In the genomic region with DNA sequence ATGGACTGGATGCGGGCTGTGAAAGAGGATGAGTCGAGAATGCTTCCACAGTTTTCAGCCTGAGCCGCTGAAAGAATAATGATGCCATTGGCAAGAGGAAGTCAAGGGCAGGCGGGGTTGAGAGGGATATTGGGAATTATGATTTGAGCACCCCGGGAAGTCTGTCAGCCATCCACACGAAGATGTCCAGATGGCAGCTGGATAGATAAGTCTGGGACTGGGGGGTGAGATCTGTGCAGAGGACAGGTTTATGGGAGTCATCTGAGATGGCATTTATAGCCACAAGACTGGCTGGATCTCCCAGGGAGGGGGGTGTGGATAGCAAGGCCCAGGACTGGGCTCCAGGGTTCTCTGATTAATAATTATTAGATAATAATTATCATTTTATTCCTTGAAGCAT, we compare ENCODE assay signal across 8 cellular contexts. TPM values are rescaled to one million over a fixed set of nuclear protein-coding genes. Genes with fewer than 3 reads are reported as not detected.
DNase-seq lines count a peak whose midpoint lies in the region; ATAC-seq and TF ChIP-seq lines count a peak whose summit lies in the region.

No MANE protein-coding gene starts in this region.

- peaks cover 6 to 40% (median 31%) of the 10 kb centered on the region in 5 donors for H3K4me1 ChIP-seq in subcutaneous abdominal adipose tissue (ENCODE audit: control insufficient read depth in 5 of 5, insufficient read depth in 5 of 5, low read length in 5 of 5)

- TF ChIP-seq CTCF in HFFc6 (IDR thresholded peaks at IDR 0.05) (no peak), VCaP (conservative IDR thresholded peaks at IDR 0.05) (no peak)

- H3K9me3 ChIP-seq in subcutaneous abdominal adipose tissue (ENCODE audit: control insufficient read depth in 5 of 5, low read length in 5 of 5) = no peaks in the 10 kb centered on the region

- H3K4me3 ChIP-seq in subcutaneous abdominal adipose tissue (ENCODE audit: low read depth in 1 of 5, low read length in 5 of 5) = peak overlapping the region in 1 of 5 donors; percentile 47

- H3K36me3 ChIP-seq in subcutaneous abdominal adipose tissue (ENCODE audit: control insufficient read depth in 5 of 5, insufficient read depth in 5 of 5, low read length in 5 of 5) = no peaks in the 10 kb centered on the region

- peaks cover 0 to 2% (median 0%) of the 10 kb centered on the region in 5 donors for H3K27me3 ChIP-seq in subcutaneous abdominal adipose tissue (ENCODE audit: control insufficient read depth in 5 of 5, insufficient read depth in 4 of 5, low read length in 5 of 5)

- peaks cover 25% of the 10 kb centered on the region for H3K36me3 Mint-ChIP-seq in HFFc6 (ENCODE audit: low read depth)

- H3K9me3 Mint-ChIP-seq in HFFc6 = no peaks in the 10 kb centered on the region

- no peak for ATAC-seq in HG03565 (IDR thresholded peaks at IDR 0.05; ENCODE audit: unreplicated experiment)
- no peak for ATAC-seq in HG02588 (IDR thresholded peaks at IDR 0.05; ENCODE audit: unreplicated experiment)

- H3K27ac Mint-ChIP-seq in HFFc6 = peak overlapping the region; percentile 90

- H3K27ac ChIP-seq in VCaP (peak overlapping the region; percentile 15; the same call in 1 of the 2 replicates), subcutaneous abdominal adipose tissue (ENCODE audit: low read depth, low read length) (no peak overlapping the region)

- peaks cover 41% of the 10 kb centered on the region for H3K4me1 Mint-ChIP-seq in HFFc6 (ENCODE audit: low read depth)

- peaks cover 2% of the 10 kb centered on the region; the same call in 1 of the 2 replicates for H3K27me3 Mint-ChIP-seq in HFFc6 (ENCODE audit: insufficient read depth)

- H3K4me3 Mint-ChIP-seq in HFFc6 = peak overlapping the region; percentile 86

- H3K9ac ChIP-seq in subcutaneous abdominal adipose tissue (ENCODE audit: low read length in 5 of 5) = peak overlapping the region in 3 of 5 donors; percentile 21 to 47 (median 30)

- no peak for DNase-seq in HFFc6
- DNase-seq in medulla oblongata (ENCODE audit: extremely low spot score) = peak; percentile 34
- no peak for DNase-seq in NCI-H510A treated with DMSO at 0.1 percent for 48 hours (lab: John Stamatoyannopoulos, UW)
- DNase-seq in HK-2 (ENCODE audit: unreplicated experiment) = no peak

RNA-seq across cellular contexts. Expression of a gene that starts 5.1 kb away (rescaled TPM):
- total RNA-seq in HFFc6 (2021; fragmentation: NEBNext Ultra II Directional; extraction: Animal tissue kit (Norgen Biotek cat#: 25700)) = 100 to 1,000 TPM; 203 to 259 (median 210) TPM

RNA-seq across cellular contexts. Expression of a gene that starts 15.0 kb away (rescaled TPM):
- total RNA-seq in HFFc6 (2021; fragmentation: NEBNext Ultra II Directional; extraction: Animal tissue kit (Norgen Biotek cat#: 25700)) = 10 to 100 TPM; 11.8 to 17.0 (median 13.1) TPM

RNA-seq across cellular contexts. Expression of a gene that starts 25.6 kb away (rescaled TPM):
- 1 to 10 TPM; 1.2 to 2.8 (median 1.7) TPM for total RNA-seq in HFFc6 (2021; fragmentation: NEBNext Ultra II Directional; extraction: Animal tissue kit (Norgen Biotek cat#: 25700))

RNA-seq across cellular contexts. Expression of a gene that starts 45.1 kb away (rescaled TPM):
- total RNA-seq in HFFc6 (2021; fragmentation: NEBNext Ultra II Directional; extraction: Animal tissue kit (Norgen Biotek cat#: 25700)) = 10 to 100 TPM; 32.6 to 41.1 (median 39.7) TPM

RNA-seq across cellular contexts. Expression of a gene that starts 45.2 kb away (rescaled TPM):
- 10 to 100 TPM; 46.6 to 57.7 (median 53.7) TPM for total RNA-seq in HFFc6 (2021; fragmentation: NEBNext Ultra II Directional; extraction: Animal tissue kit (Norgen Biotek cat#: 25700))
